In genomic region chr18:816088-816653, GRCh38 we compare ENCODE assay signal across 26 cellular contexts.
"Had no signal": no experiment of that assay in that cellular context is flagged by ENCODE, and none has a peak within 500 bp of the region (broad histone marks: within the 10 kb centered on the region; RNA-seq: fewer than 3 reads in every experiment).

No MANE protein-coding gene starts in this region.

- H3K9me3 Mint-ChIP-seq: activated CD4-positive, alpha-beta memory T cell treated with anti-CD3 and anti-CD28 coated beads for 36 hours; activated T-helper 2 cell treated with anti-CD3 and anti-CD28 coated beads, Interferon-gamma antibody, Interleukin-2, Interleukin-4, amounts not matched to agents 10 μg/mL and 5 μg/mL and 100 μg/mL, durations not matched to agents 14 hours and 24 hours and 36 hours; effector memory CD8-positive, alpha-beta T cell; neural progenitor cell; T-helper 1 cell treated with Interleukin-12 subunit alpha and Interleukin-12 subunit beta and Interleukin-4 antibody, amounts not matched to agents 30 μg/mL and 1 μg/mL, for 36 hours had no signal

- H3K4me3 ChIP-seq: breast epithelium, colonic mucosa, dorsolateral prefrontal cortex, esophagus squamous epithelium, gastrocnemius medialis, neural progenitor cell, spleen, thyroid gland, upper lobe of right lung had no signal

- H3K36me3 Mint-ChIP-seq: activated naive CD8-positive, alpha-beta T cell had no signal

- H3K27me3 ChIP-seq: breast epithelium, colonic mucosa, gastrocnemius medialis, neural progenitor cell, thyroid gland, upper lobe of right lung had no signal

- H3K4me3 Mint-ChIP-seq: activated B cell treated with CpG ODN at 0.5 μM for 24 hours; activated CD4-positive, alpha-beta memory T cell treated with anti-CD3 and anti-CD28 coated beads for 36 hours; activated CD8-positive, alpha-beta memory T cell treated with anti-CD3 and anti-CD28 coated beads, Interleukin-2, amount 10 ng/mL, durations not matched to agents 7 days and 5 days; memory B cell; neural progenitor cell; T-helper 1 cell treated with Interleukin-12 subunit alpha and Interleukin-12 subunit beta and Interleukin-4 antibody, amounts not matched to agents 30 μg/mL and 1 μg/mL, for 36 hours had no signal

- ATAC-seq: activated CD8-positive, alpha-beta memory T cell treated with anti-CD3 and anti-CD28 coated beads, Interleukin-2, amount 10 ng/mL, durations not matched to agents 7 days and 5 days; effector memory CD8-positive, alpha-beta T cell; gastrocnemius medialis; upper lobe of right lung had no signal

- H3K36me3 ChIP-seq: breast epithelium, colonic mucosa, esophagus squamous epithelium, gastrocnemius medialis, neural progenitor cell, spleen, thyroid gland, upper lobe of right lung had no signal

- DNase-seq: activated B cell treated with CpG ODN at 0.5 μM for 24 hours; activated CD4-positive, alpha-beta memory T cell treated with anti-CD3 and anti-CD28 coated beads for 36 hours; activated CD4-positive, alpha-beta T cell treated with anti-CD3 and anti-CD28 coated beads for 4 hours; activated CD8-positive, alpha-beta memory T cell treated with anti-CD3 and anti-CD28 coated beads, Interleukin-2, amount 10 ng/mL, durations not matched to agents 7 days and 5 days; activated naive CD4-positive, alpha-beta T cell; amniotic stem cell; colonic mucosa; dorsolateral prefrontal cortex; effector memory CD8-positive, alpha-beta T cell; esophagus squamous epithelium; gastrocnemius medialis; hippocampal formation; spleen; stimulated activated CD4-positive, alpha-beta T cell treated with anti-CD3 and anti-CD28 coated beads, Interleukin-4, amount 100 ng/mL, for 1 hour; stimulated activated naive CD4-positive, alpha-beta T cell treated with Interleukin-2 at 50 U/mL for 16 hours; substantia nigra; T1000; upper lobe of right lung had no signal

- H3K27ac Mint-ChIP-seq: activated B cell treated with CpG ODN at 0.5 μM for 24 hours; activated CD4-positive, alpha-beta memory T cell treated with anti-CD3 and anti-CD28 coated beads for 36 hours; activated CD8-positive, alpha-beta memory T cell treated with anti-CD3 and anti-CD28 coated beads, Interleukin-2, amount 10 ng/mL, durations not matched to agents 7 days and 5 days; memory B cell; neural progenitor cell; progenitor cell of endocrine pancreas had no signal

- H3K27me3 Mint-ChIP-seq: activated CD8-positive, alpha-beta memory T cell treated with anti-CD3 and anti-CD28 coated beads, Interleukin-2, amount 10 ng/mL, durations not matched to agents 7 days and 5 days; activated naive CD8-positive, alpha-beta T cell; effector memory CD8-positive, alpha-beta T cell had no signal
